1 cellular context compared by ENCODE assay signal in the genomic region with DNA sequence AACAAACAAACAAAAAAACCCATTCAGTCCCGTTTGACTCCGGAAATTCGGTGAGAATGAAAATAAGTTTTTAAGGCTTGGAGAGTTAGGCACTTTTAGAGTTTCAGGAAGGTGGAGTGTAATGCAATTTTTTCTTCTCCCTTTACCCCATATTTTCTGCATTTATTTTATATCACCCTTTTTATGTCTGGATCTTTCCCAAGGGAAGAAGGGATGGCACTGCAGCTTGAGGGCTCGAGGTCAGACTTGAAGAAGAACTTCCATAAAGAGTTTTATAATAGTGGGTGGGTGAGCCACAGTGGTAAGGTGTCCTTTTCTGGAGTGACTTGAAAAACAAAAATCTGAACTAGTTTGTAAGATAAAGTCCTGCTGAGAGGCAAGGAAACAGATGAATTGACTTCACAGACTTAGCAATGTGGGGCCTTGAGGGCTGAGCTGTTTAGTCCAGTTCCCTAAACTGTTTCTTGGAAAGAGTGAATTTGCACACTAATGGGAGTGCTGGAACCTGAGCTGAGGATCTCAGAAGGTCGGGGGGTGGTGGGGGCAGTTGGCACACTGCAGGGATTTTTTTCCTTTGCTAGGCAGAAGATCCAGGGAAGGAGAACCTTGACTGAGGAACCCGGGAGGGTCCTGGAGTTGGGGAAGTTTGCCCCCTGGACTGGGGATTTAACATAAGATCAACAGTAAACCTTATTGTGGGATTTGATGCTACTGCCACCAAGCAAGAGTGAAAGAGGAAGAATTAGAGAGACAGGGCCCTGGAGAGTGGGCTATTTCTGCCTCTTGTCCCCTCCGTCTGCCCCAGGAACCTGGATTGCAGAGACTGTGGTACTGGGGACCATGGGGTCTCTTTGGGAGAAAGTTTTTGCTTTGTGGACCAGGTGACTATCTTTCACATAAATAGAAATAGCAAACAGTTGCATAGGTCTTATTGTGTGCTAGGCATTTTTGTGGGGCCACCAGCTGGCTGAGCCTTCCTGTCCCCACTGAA.
TF ChIP-seq lines count a peak whose summit lies in the region.

No MANE protein-coding gene starts in this region.

TF ChIP-seq in HCT116, 20 proteins besides CTCF, POLR2A, EP300 and RAD21:
- TF ChIP-seq YY1 (IDR thresholded peaks at IDR 0.05; ENCODE audit: extremely low read depth, insufficient replicate concordance, low read depth, low read length), result no peak
